Comparison of ENCODE assay signal across 1 cellular context in genomic region chr1:175102166-175102565, GRCh38. TPM values are rescaled to one million over a fixed set of nuclear protein-coding genes. Genes with fewer than 3 reads are reported as not detected.
"Had no signal": no experiment of that assay in that cellular context is flagged by ENCODE, and none has a peak within 500 bp of the region (broad histone marks: within the 10 kb centered on the region; RNA-seq: fewer than 3 reads in every experiment).

No MANE protein-coding gene starts in this region.

RNA-seq across cellular contexts. Expression of gene TNN, which starts 34.5 kb away (rescaled TPM):
- total RNA-seq: G401 had no signal
